In genomic region chr22:42282252-42282942, GRCh38 we compare ENCODE assay signal across 12 cellular contexts. TPM values are rescaled to one million over a fixed set of nuclear protein-coding genes. Genes with fewer than 3 reads are reported as not detected.
DNase-seq lines count a peak whose midpoint lies in the region; ATAC-seq and TF ChIP-seq lines count a peak whose summit lies in the region.
"Had no signal": no experiment of that assay in that cellular context is flagged by ENCODE, and none has a peak within 500 bp of the region (broad histone marks: within the 10 kb centered on the region; RNA-seq: fewer than 3 reads in every experiment).

No MANE protein-coding gene starts in this region.

- H3K9me3 Mint-ChIP-seq in chondrocyte (ENCODE audit: low read depth): no peaks in the 10 kb centered on the region

- intact Hi-C loops in Right ventricle myocardium superior (cut with DNase I) (no loop called here), left ventricle myocardium inferior (cut with micrococcal nuclease) (no loop called here), upper lobe of right lung (cut with DNase I) (no loop called here)

- no peak overlapping the region for H3K27ac Mint-ChIP-seq in chondrocyte (ENCODE audit: unreplicated experiment)

- H3K9me3 ChIP-seq in left ventricle myocardium inferior (replicated peaks): no peaks in the 10 kb centered on the region
- H3K9me3 ChIP-seq in mesodermal cell (ENCODE audit: control insufficient read depth, low read length): no peaks in the 10 kb centered on the region
- no peaks in the 10 kb centered on the region for H3K9me3 ChIP-seq in upper lobe of right lung
- H3K9me3 ChIP-seq: breast epithelium, thyroid gland had no signal

- no peak for TF ChIP-seq CTCF in left ventricle myocardium inferior (IDR thresholded peaks at IDR 0.05; ENCODE audit: borderline replicate concordance)
- no peak for TF ChIP-seq CTCF in chondrocyte (IDR thresholded peaks at IDR 0.05)
- TF ChIP-seq CTCF in upper lobe of right lung (IDR thresholded peaks at IDR 0.05): no peak

- H3K4me3 ChIP-seq in left ventricle myocardium inferior (no peak overlapping the region), mesodermal cell (ENCODE audit: extremely low read depth, insufficient read depth, low read length, poor library complexity, severe bottlenecking) (peak overlapping the region; percentile 30), upper lobe of right lung (no peak overlapping the region)
- H3K4me3 ChIP-seq: K562, thyroid gland had no signal

- H3K27ac ChIP-seq in left ventricle myocardium inferior (replicated peaks) (no peak overlapping the region), mesodermal cell (ENCODE audit: low read depth, low read length, severe bottlenecking) (peak overlapping the region; percentile 45), upper lobe of right lung (no peak overlapping the region)
- H3K27ac ChIP-seq: breast epithelium, thyroid gland had no signal

- no peak for DNase-seq in Right ventricle myocardium superior
- no peak for DNase-seq in left ventricle myocardium inferior
- peak; percentile 79 for DNase-seq in chondrocyte (ENCODE audit: low spot score)
- peak; percentile 48 for DNase-seq in upper lobe of right lung
- no peak for DNase-seq in cerebellar nuclear complex (lab: John Stamatoyannopoulos, UW)
- no peak for DNase-seq in AML-193 (lab: John Stamatoyannopoulos, UW)
- DNase-seq: NCI-H2081, thyroid gland had no signal

- 53% methylated on average over 21 of the region's 22 CpGs for WGBS in mesodermal cell (ENCODE audit: insufficient coverage in 2 of 2), 2 experiments

- H3K4me1 ChIP-seq in left ventricle myocardium inferior (peaks cover 15% of the 10 kb centered on the region), mesodermal cell (ENCODE audit: control insufficient read depth, insufficient read depth, low read length, poor library complexity, severe bottlenecking) (peaks cover 11% of the 10 kb centered on the region), upper lobe of right lung (peaks cover 5% of the 10 kb centered on the region)

- peak; percentile 38 for ATAC-seq in Right ventricle myocardium superior (ENCODE audit: poor library complexity)
- ATAC-seq in upper lobe of right lung: no peak
- ATAC-seq in HG03342 (IDR thresholded peaks at IDR 0.05; ENCODE audit: unreplicated experiment): no peak
- ATAC-seq: K562 had no signal

- peak overlapping the region; percentile 28 for H3K4me3 Mint-ChIP-seq in chondrocyte (ENCODE audit: unreplicated experiment)

- no peaks in the 10 kb centered on the region for H3K36me3 ChIP-seq in left ventricle myocardium inferior
- no peaks in the 10 kb centered on the region for H3K36me3 ChIP-seq in mesodermal cell (ENCODE audit: control insufficient read depth, insufficient read depth, low read length)
- H3K36me3 ChIP-seq in upper lobe of right lung: no peaks in the 10 kb centered on the region
- H3K36me3 ChIP-seq: breast epithelium, thyroid gland had no signal

- H3K27me3 ChIP-seq in left ventricle myocardium inferior (ENCODE audit: low read depth) (peaks cover 81% of the 10 kb centered on the region), upper lobe of right lung (peaks cover 29% of the 10 kb centered on the region)
- H3K27me3 ChIP-seq: thyroid gland had no signal

- H3K4me1 Mint-ChIP-seq in chondrocyte (ENCODE audit: low read depth): peaks cover 7% of the 10 kb centered on the region

- no peaks in the 10 kb centered on the region for H3K36me3 Mint-ChIP-seq in chondrocyte (ENCODE audit: low read depth)

- H3K27me3 Mint-ChIP-seq in chondrocyte (ENCODE audit: low read depth): peaks cover 23% of the 10 kb centered on the region

RNA-seq across cellular contexts. Expression of gene TCF20, which starts 11.9 kb away (rescaled TPM):
- total RNA-seq in Right ventricle myocardium superior: 16.3 TPM
- 17.2 TPM for total RNA-seq in left ventricle myocardium inferior
- total RNA-seq in chondrocyte: 27.3 to 35.1 TPM (median 31.0 TPM) in 3 replicates
- polyA plus RNA-seq in mesodermal cell (2013, experiment 1 of 2): 27.8 TPM
- 24.9 TPM for polyA plus RNA-seq in mesodermal cell (2013, experiment 2 of 2)
- 47.4 TPM for total RNA-seq in upper lobe of right lung

Comparison
In these comparisons a context has a peak if more than half of its experiments do, and no peak if none do; other contexts are left out.
1. DNase-seq: peak in chondrocyte (single experiment) and upper lobe of right lung (single experiment); none in Right ventricle myocardium superior (single experiment), left ventricle myocardium inferior (single experiment), cerebellar nuclear complex (0 of 2) and AML-193 (0 of 2).